ENCODE assay signal across 24 cellular contexts in the genomic region with DNA sequence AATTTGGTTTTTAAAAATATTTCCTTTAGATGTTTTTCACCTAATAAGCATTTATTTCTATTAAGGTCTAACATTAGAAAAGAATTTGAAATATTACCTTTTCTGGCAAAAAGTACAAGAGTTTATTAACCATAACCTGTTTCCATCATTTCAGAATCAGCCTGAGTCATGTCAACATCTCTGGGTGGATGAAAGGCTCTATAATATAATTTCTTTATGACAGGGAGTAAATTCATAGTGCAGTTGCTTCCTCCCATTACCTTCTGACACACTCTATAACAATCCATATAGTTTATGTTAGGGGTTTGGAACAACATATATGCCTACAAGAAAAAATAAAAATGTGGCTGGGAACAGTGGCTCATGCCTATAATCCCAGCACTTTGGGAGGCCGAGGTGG.
DNase-seq lines count a peak whose midpoint lies in the region; ATAC-seq, FAIRE-seq and TF ChIP-seq lines count a peak whose summit lies in the region.
"Had no signal": no experiment of that assay in that cellular context is flagged by ENCODE, and none has a peak within 500 bp of the region (broad histone marks: within the 10 kb centered on the region; RNA-seq: fewer than 3 reads in every experiment).

No MANE protein-coding gene starts in this region.

- no peak overlapping the region for H3K4me2 ChIP-seq in K562 (ENCODE audit: insufficient read depth, low read length)
- H3K4me2 ChIP-seq: BLaER1 had no signal

- no peaks in the 10 kb centered on the region for H3K79me2 ChIP-seq in K562 (ENCODE audit: control insufficient read depth, insufficient read depth, low read length)

- H4K20me1 ChIP-seq in K562 (replicated peaks; ENCODE audit: control insufficient read depth, insufficient read depth, low read length) = no peaks in the 10 kb centered on the region
- H4K20me1 ChIP-seq: BLaER1 had no signal

- ATAC-seq in K562 = no peak
- ATAC-seq in mucosa of descending colon = peak; percentile 85
- ATAC-seq: GM12878 had no signal

- POLR2A ChIA-PET in K562 (lab: Yijun Ruan, JAX) = no interaction called here

- no peak overlapping the region for H3K9ac ChIP-seq in K562 (ENCODE audit: insufficient read depth in 1 of 2, low read depth in 2 of 2, low read length in 2 of 2)
- H3K9ac ChIP-seq: BLaER1 had no signal

- in situ Hi-C loops in K562 (cut with MboI) (no loop called here), brain microvascular endothelial cell (cut with HindIII; ENCODE audit: low pct_ligation_motif_present, low sequenced_read_pairs) (no loop called here)

- TF ChIP-seq RAD21 in K562 (CRISPR knock-in tag; conservative IDR thresholded peaks at IDR 0.05 in 1 of 2, IDR thresholded peaks at IDR 0.05 in 1 of 2) = no peak

- no peaks in the 10 kb centered on the region; a peak in 1 of 5 replicates for H3K4me1 ChIP-seq in K562 (replicated peaks in 1 of 2; ENCODE audit: control insufficient read depth in 2 of 2, insufficient read depth in 2 of 2, low read length in 2 of 2)
- H3K4me1 ChIP-seq in mucosa of descending colon (ENCODE audit: low read depth) = no peaks in the 10 kb centered on the region
- H3K4me1 ChIP-seq: BE2C, BLaER1 had no signal

- no peaks in the 10 kb centered on the region for H3K36me3 ChIP-seq in K562 (ENCODE audit: control insufficient read depth, insufficient read depth, low read length)
- no peaks in the 10 kb centered on the region for H3K36me3 ChIP-seq in mucosa of descending colon (ENCODE audit: low read depth)
- no peaks in the 10 kb centered on the region for H3K36me3 ChIP-seq in brain microvascular endothelial cell (replicated peaks)
- H3K36me3 ChIP-seq: BE2C, BLaER1 had no signal

- no peaks in the 10 kb centered on the region for H3K9me3 ChIP-seq in K562 (replicated peaks; ENCODE audit: control insufficient read depth, insufficient read depth, low read depth, low read length)
- H3K9me3 ChIP-seq in mucosa of descending colon = peaks cover 2% of the 10 kb centered on the region
- H3K9me3 ChIP-seq: BE2C, BLaER1 had no signal

- TF ChIP-seq CTCF in K562 (IDR thresholded peaks at IDR 0.05 in 2 of 3, conservative IDR thresholded peaks at IDR 0.05 in 1 of 3; ENCODE audit: insufficient read depth in 2 of 3, low read depth in 1 of 3, low read length in 3 of 3) (no peak), mucosa of descending colon (IDR thresholded peaks at IDR 0.05) (no peak), brain microvascular endothelial cell (IDR thresholded peaks at IDR 0.05; ENCODE audit: low read depth, low read length, missing control alignments) (no peak)

- FAIRE-seq in K562 (lab: Jason Lieb, UNC) = no peak
- FAIRE-seq in colon (lab: Jason Lieb, UNC) = peak; percentile 61
- FAIRE-seq: GM12878, GM12892, GM18507 had no signal

- DNase-seq in K562 (ENCODE audit: extremely low read depth in 1 of 4, low spot score in 3 of 4) (no peak), mucosa of descending colon (no peak), NCI-H1417 (lab: John Stamatoyannopoulos, UW) (no peak), brain microvascular endothelial cell (no peak)
- DNase-seq in stimulated activated CD4-positive, alpha-beta T cell treated with anti-CD3 and anti-CD28 coated beads, Interleukin-1b, Interleukin-23, amount 100 ng/mL, for 48 hours = no peak
- DNase-seq: 8988T; ACHN; BE2C; C1 segment of cervical spinal cord; CD4-positive, alpha-beta memory T cell; CD4-positive, CD25-positive, alpha-beta regulatory T cell; CD8-positive, alpha-beta memory T cell; COR-L47; DMS 273 treated with DMSO at 0.1 percent for 48 hours; DMS153; DMS53; DMS79; DND-41; GDM1 had no signal

- no TSS peak for BruUV-seq in K562 (replicated peaks; lab: Mats Ljungman, UMichigan)

- H3K27me3 ChIP-seq in K562 (ENCODE audit: control insufficient read depth in 2 of 2, insufficient read depth in 2 of 2, low read length in 2 of 2) = no peaks in the 10 kb centered on the region
- H3K27me3 ChIP-seq in brain microvascular endothelial cell (replicated peaks) = no peaks in the 10 kb centered on the region
- H3K27me3 ChIP-seq: BE2C, BLaER1 had no signal

- no peak for TF ChIP-seq EP300 in K562 (IDR thresholded peaks at IDR 0.05; ENCODE audit: low read length)

- intact Hi-C loops in K562 (cut with micrococcal nuclease) = no loop called here
- intact Hi-C loops in mucosa of descending colon (cut with DNase I, micrococcal nuclease) = no loop called here

- no peak overlapping the region for H2AFZ ChIP-seq in K562 (ENCODE audit: low read depth, low read length)

- CTCF ChIA-PET in K562 (lab: Yijun Ruan, JAX; ENCODE audit: low intra/inter-chr PET ratio) = no interaction called here

- H3K4me3 ChIP-seq in K562 (no peak overlapping the region), mucosa of descending colon (no peak overlapping the region), brain microvascular endothelial cell (ENCODE audit: low read depth, low read length) (no peak overlapping the region)
- H3K4me3 ChIP-seq: BLaER1, GM12878 had no signal

- no peaks in the 10 kb centered on the region for H3K9me1 ChIP-seq in K562 (ENCODE audit: control insufficient read depth, insufficient read depth, low read length)

- H3K27ac ChIP-seq in K562 (ENCODE audit: extremely low read depth, low read depth, low read length) (no peak overlapping the region), brain microvascular endothelial cell (no peak overlapping the region)
- H3K27ac ChIP-seq: BLaER1 had no signal

- WGBS in K562 (ENCODE audit: insufficient coverage, low coverage, missing lambda C conversion rate) = no CpG with 5 or more reads among the region's 1 CpG

- TF ChIP-seq POLR2A in K562 (conservative IDR thresholded peaks at IDR 0.05) = no peak

TF ChIP-seq in K562, 482 proteins besides CTCF, POLR2A, EP300 and RAD21:
- TF ChIP-seq ZNF316 (IDR thresholded peaks at IDR 0.05) = 0 out of 2 replicates have a peak, but pooled peaks have one; percentile 2
- TF ChIP-seq, protein P1, sequence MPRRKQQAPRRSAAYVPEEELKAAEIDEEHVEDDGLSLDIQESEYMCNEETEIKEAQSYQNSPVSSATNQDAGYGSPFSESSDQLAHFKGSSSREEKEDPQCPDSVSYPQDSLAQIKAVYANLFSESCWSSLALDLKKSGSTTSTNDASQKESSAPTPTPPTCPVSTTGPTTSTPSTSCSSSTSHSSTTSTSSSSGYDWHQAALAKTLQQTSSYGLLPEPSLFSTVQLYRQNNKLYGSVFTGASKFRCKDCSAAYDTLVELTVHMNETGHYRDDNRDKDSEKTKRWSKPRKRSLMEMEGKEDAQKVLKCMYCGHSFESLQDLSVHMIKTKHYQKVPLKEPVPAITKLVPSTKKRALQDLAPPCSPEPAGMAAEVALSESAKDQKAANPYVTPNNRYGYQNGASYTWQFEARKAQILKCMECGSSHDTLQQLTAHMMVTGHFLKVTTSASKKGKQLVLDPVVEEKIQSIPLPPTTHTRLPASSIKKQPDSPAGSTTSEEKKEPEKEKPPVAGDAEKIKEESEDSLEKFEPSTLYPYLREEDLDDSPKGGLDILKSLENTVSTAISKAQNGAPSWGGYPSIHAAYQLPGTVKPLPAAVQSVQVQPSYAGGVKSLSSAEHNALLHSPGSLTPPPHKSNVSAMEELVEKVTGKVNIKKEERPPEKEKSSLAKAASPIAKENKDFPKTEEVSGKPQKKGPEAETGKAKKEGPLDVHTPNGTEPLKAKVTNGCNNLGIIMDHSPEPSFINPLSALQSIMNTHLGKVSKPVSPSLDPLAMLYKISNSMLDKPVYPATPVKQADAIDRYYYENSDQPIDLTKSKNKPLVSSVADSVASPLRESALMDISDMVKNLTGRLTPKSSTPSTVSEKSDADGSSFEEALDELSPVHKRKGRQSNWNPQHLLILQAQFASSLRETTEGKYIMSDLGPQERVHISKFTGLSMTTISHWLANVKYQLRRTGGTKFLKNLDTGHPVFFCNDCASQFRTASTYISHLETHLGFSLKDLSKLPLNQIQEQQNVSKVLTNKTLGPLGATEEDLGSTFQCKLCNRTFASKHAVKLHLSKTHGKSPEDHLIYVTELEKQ (CRISPR knock-in tag; IDR thresholded peaks at IDR 0.05) = no peak
